In the genomic region with DNA sequence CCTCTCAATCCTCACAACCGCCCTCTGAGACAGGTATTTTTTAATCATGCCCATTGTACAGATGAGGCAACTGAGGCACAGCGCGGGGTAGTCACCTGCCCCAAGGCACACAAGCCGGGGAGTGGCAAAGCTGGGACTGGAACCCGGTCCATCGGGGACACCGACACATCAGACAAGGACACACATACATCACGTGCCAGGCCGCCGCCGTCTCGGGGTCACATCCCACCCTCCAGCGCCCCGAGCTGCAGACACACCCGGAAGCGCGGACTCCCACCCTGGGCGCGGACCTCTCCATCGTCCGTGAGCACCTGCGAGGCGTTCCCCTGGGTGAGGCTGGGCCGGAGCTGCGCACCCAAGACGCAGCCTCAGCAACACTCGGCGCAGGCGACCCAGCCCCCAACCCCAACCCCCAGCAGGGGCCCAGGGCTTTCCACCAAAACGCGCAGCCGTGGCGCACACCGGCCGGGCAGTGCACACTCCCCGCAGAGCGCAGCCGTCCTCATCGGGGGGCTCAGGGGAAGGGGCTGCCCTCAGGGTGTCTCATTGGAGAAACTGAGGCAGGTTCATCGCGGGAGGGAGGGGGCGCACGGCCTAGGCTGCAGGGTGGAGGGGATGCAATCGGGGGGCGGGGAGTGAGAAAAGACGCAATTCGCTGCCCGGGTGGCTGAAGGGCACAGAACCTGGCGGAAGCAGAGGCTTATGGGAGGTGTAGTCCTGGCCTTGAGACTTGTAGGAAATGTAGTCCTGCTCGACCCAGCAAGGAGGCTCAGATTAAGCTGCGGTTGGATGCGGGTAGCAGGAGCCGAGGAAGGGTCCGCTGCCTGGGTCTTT, we compare ENCODE assay signal across 8 cellular contexts. TPM values are rescaled to one million over a fixed set of nuclear protein-coding genes. Genes with fewer than 3 reads are reported as not detected.
A peak's percentile ranks its signal among the peaks of the same experiment; 100 is the strongest.
DNase-seq lines count a peak whose midpoint lies in the region; ATAC-seq, FAIRE-seq and TF ChIP-seq lines count a peak whose summit lies in the region.

No MANE protein-coding gene starts in this region.

- TF ChIP-seq EP300 in K562 (IDR thresholded peaks at IDR 0.05; ENCODE audit: low read length): no peak

- H3K27me3 ChIP-seq in K562 (ENCODE audit: control insufficient read depth in 2 of 2, insufficient read depth in 2 of 2, low read length in 2 of 2) (peaks cover 7 to 22% of the 10 kb centered on the region in 2 experiments; a peak in 3 of 5 replicates), skeletal muscle satellite cell (ENCODE audit: control insufficient read depth, insufficient read depth, low read length) (peaks cover 53% of the 10 kb centered on the region)

- CTCF ChIA-PET in K562 (lab: Yijun Ruan, JAX; ENCODE audit: low intra/inter-chr PET ratio): interaction anchor here (0.6 kb wide), 1 partner anchor 76 kb away, joined by 3 read pairs; no protein-coding TSS in a partner anchor

- H3K36me3 ChIP-seq in K562 (ENCODE audit: control insufficient read depth, insufficient read depth, low read length) (no peaks in the 10 kb centered on the region), skeletal muscle satellite cell (ENCODE audit: insufficient read depth, low read length) (no peaks in the 10 kb centered on the region)

- ATAC-seq in GM19372 (IDR thresholded peaks at IDR 0.05; ENCODE audit: low read depth, unreplicated experiment): peak; percentile 61
- peak; percentile 91 for ATAC-seq in K562

- in situ Hi-C loops in K562 (cut with MboI): no loop called here

- no peak overlapping the region for H3K27ac ChIP-seq in K562 (ENCODE audit: extremely low read depth, low read depth, low read length)

- no peaks in the 10 kb centered on the region for H3K9me3 ChIP-seq in K562 (replicated peaks; ENCODE audit: control insufficient read depth, insufficient read depth, low read depth, low read length)
- H3K9me3 ChIP-seq in iPS-18c (ENCODE audit: control insufficient read depth, insufficient read depth, low read length): no peaks in the 10 kb centered on the region
- no peaks in the 10 kb centered on the region for H3K9me3 ChIP-seq in skeletal muscle satellite cell (replicated peaks; ENCODE audit: low read length)

- H3K4me3 ChIP-seq in AG09309 (ENCODE audit: control insufficient read depth, low read depth, low read length) (peak overlapping the region; percentile 53), K562 (peak overlapping the region; percentile 61), iPS-18c (ENCODE audit: insufficient read depth, low read depth, low read length) (peak overlapping the region; percentile 81), skeletal muscle satellite cell (ENCODE audit: low read length) (peak overlapping the region; percentile 71)

- peaks cover 0 to 44% of the 10 kb centered on the region in 2 experiments; a peak in 3 of 5 replicates for H3K4me1 ChIP-seq in K562 (replicated peaks in 1 of 2; ENCODE audit: control insufficient read depth in 2 of 2, insufficient read depth in 2 of 2, low read length in 2 of 2)
- H3K4me1 ChIP-seq in skeletal muscle satellite cell (ENCODE audit: control insufficient read depth, insufficient read depth, low read length): peaks cover 8% of the 10 kb centered on the region

- TF ChIP-seq POLR2A in K562 (conservative IDR thresholded peaks at IDR 0.05): no peak

- peak overlapping the region; percentile 94 for H2AFZ ChIP-seq in K562 (ENCODE audit: low read depth, low read length)

- no peak for TF ChIP-seq RAD21 in K562 (CRISPR knock-in tag; conservative IDR thresholded peaks at IDR 0.05 in 1 of 2, IDR thresholded peaks at IDR 0.05 in 1 of 2)

- H3K79me2 ChIP-seq in K562 (ENCODE audit: control insufficient read depth, insufficient read depth, low read length): no peaks in the 10 kb centered on the region

- no peaks in the 10 kb centered on the region for H3K9me1 ChIP-seq in K562 (ENCODE audit: control insufficient read depth, insufficient read depth, low read length)

- FAIRE-seq in K562 (lab: Jason Lieb, UNC): peak; percentile 97

- WGBS in K562 (ENCODE audit: insufficient coverage, low coverage, missing lambda C conversion rate): 2% methylated on average over 45 of the region's 54 CpGs

- peaks cover 8% of the 10 kb centered on the region; the same call in 1 of the 2 replicates for H4K20me1 ChIP-seq in K562 (replicated peaks; ENCODE audit: control insufficient read depth, insufficient read depth, low read length)

- intact Hi-C loops in K562 (cut with micrococcal nuclease): no loop called here

- POLR2A ChIA-PET in K562 (lab: Yijun Ruan, JAX): interaction anchor here (0.5 to 1.2 kb wide), 10 partner anchors 17 to 1131 kb away, joined by 3 to 5 read pairs (median 3); no protein-coding TSS in a partner anchor

- peak overlapping the region; percentile 84 for H3K4me2 ChIP-seq in K562 (ENCODE audit: insufficient read depth, low read length)
- peak overlapping the region; percentile 88 for H3K4me2 ChIP-seq in skeletal muscle satellite cell (ENCODE audit: low read length)

- TF ChIP-seq CTCF in AG09309 (IDR thresholded peaks at IDR 0.05; ENCODE audit: control insufficient read depth, insufficient read depth, low read depth, low read length, missing control alignments) (no peak), K562 (IDR thresholded peaks at IDR 0.05 in 2 of 3, conservative IDR thresholded peaks at IDR 0.05 in 1 of 3; ENCODE audit: insufficient read depth in 2 of 3, low read depth in 1 of 3, low read length in 3 of 3) (no peak)

- BruUV-seq in K562 (replicated peaks; lab: Mats Ljungman, UMichigan): no TSS peak

- peak; percentile 8 for DNase-seq in AG09309 (ENCODE audit: low read depth)
- DNase-seq in NCI-H1930 (lab: John Stamatoyannopoulos, UW): peak; percentile 82 to 86
- peak; percentile 60 for DNase-seq in T-helper 9 cell
- DNase-seq in K562 (ENCODE audit: extremely low read depth in 1 of 4, low spot score in 3 of 4): peak; percentile 67 to 75 (median 68)
- no peak for DNase-seq in NCI-H1048 (lab: John Stamatoyannopoulos, UW)

- H3K9ac ChIP-seq in K562 (ENCODE audit: insufficient read depth in 1 of 2, low read depth in 2 of 2, low read length in 2 of 2) (peak overlapping the region; percentile 5 to 89; a peak in 3 of 4 replicates), skeletal muscle satellite cell (ENCODE audit: low read depth, low read length) (no peak overlapping the region)

RNA-seq across cellular contexts. Expression of a gene that starts 1.9 kb away (rescaled TPM):
- 1.5 and 3.5 TPM in 2 replicates for total RNA-seq in K562 (2011; cell fraction: chromatin; rRNA removed; ENCODE audit: low replicate concordance)
- total RNA-seq in K562 (2011; cell fraction: nucleolus; rRNA removed): 3.8 and 4.1 TPM in 2 replicates
- 1.5 and 2.4 TPM in 2 replicates for total RNA-seq in K562 (2011; cell fraction: nucleoplasm; rRNA removed)
- total RNA-seq in K562 (2014; rRNA removed) (4.9 and 5.1 TPM in 2 replicates), K562 (2014; rRNA removed; fragmentation: Illumina TruSeq; extraction: Trizol) (0.45 and 0.76 TPM in 2 replicates), K562 (2015; rRNA removed; fragmentation: Illumina TruSeq; extraction: Trizol) (2.0 and 2.5 TPM in 2 replicates), K562 (2021) (10.2 and 12.3 TPM in 2 replicates)
- polyA plus RNA-seq in K562 (2011; rRNA removed) (0.35 and 0.66 TPM in 2 replicates), K562 (2014; fragmentation: Illumina TruSeq; extraction: Trizol) (1.1 and 2.1 TPM in 2 replicates), K562 (2014; fragmentation: Nextera tagmentation; extraction: Ambion mirVana) (not detected), K562 (2014; rRNA removed) (2.8 and 3.3 TPM in 2 replicates)
- 0.53 and 1.7 TPM in 2 replicates for polyA plus RNA-seq in K562 (2011; cell fraction: cytosol; rRNA removed)
- 1.5 and 2.7 TPM in 2 replicates for polyA plus RNA-seq in K562 (2011; cell fraction: nucleus; rRNA removed)
- 3.7 and 4.7 TPM in 2 replicates for polyA plus RNA-seq in K562 (2012)
- polyA minus RNA-seq in K562 (2011; rRNA and poly(A)+ RNA removed): 0.14 and 0.15 TPM in 2 replicates
- 2.3 and 3.2 TPM in 2 replicates for polyA minus RNA-seq in K562 (2011; cell fraction: cytosol; rRNA and poly(A)+ RNA removed)
- polyA minus RNA-seq in K562 (2011; cell fraction: nucleus; rRNA and poly(A)+ RNA removed): 1.1 and 1.2 TPM in 2 replicates
- total RNA-seq in skeletal muscle satellite cell (2012; rRNA removed): 0.22 and 0.51 TPM in 2 replicates

RNA-seq across cellular contexts. Expression of a gene that starts 38.5 kb away (rescaled TPM):
- total RNA-seq in K562 (2011; cell fraction: chromatin; rRNA removed; ENCODE audit: low replicate concordance): not detected in 2 replicates
- not detected in 2 replicates for total RNA-seq in K562 (2011; cell fraction: nucleolus; rRNA removed)
- total RNA-seq in K562 (2011; cell fraction: nucleoplasm; rRNA removed): 0.37 TPM in 1 of 2 replicates, not detected in the other
- total RNA-seq in K562 (2014; rRNA removed): 0.37 and 0.54 TPM in 2 replicates
- 0.22 TPM in 1 of 2 replicates, not detected in the other for total RNA-seq in K562 (2014; rRNA removed; fragmentation: Illumina TruSeq; extraction: Trizol)
- total RNA-seq in K562 (2015; rRNA removed; fragmentation: Illumina TruSeq; extraction: Trizol): 0.26 TPM in 1 of 2 replicates, not detected in the other
- 0.42 and 0.62 TPM in 2 replicates for total RNA-seq in K562 (2021)
- 0.38 and 0.46 TPM in 2 replicates for polyA plus RNA-seq in K562 (2011; rRNA removed)
- 0.37 and 1.5 TPM in 2 replicates for polyA plus RNA-seq in K562 (2011; cell fraction: cytosol; rRNA removed)
- polyA plus RNA-seq in K562 (2011; cell fraction: nucleus; rRNA removed): 0.10 and 0.14 TPM in 2 replicates
- polyA plus RNA-seq in K562 (2012): 0.53 and 1.2 TPM in 2 replicates
- 0.09 and 0.28 TPM in 2 replicates for polyA plus RNA-seq in K562 (2014; fragmentation: Illumina TruSeq; extraction: Trizol)
- under 1 TPM in 1 of 2 experiments, not detected in 1; 0.14 TPM for polyA plus RNA-seq in K562 (2014; fragmentation: Nextera tagmentation; extraction: Ambion mirVana)
- polyA plus RNA-seq in K562 (2014; rRNA removed): 0.11 and 0.32 TPM in 2 replicates
- 0.30 TPM in 1 of 2 replicates, not detected in the other for polyA minus RNA-seq in K562 (2011; rRNA and poly(A)+ RNA removed)
- not detected in 2 replicates for polyA minus RNA-seq in K562 (2011; cell fraction: cytosol; rRNA and poly(A)+ RNA removed)
- polyA minus RNA-seq in K562 (2011; cell fraction: nucleus; rRNA and poly(A)+ RNA removed): not detected in 2 replicates
- not detected in 2 replicates for total RNA-seq in skeletal muscle satellite cell (2012; rRNA removed)

RNA-seq across cellular contexts. Expression of a gene that starts 44.3 kb away (rescaled TPM):
- 79.5 and 196 TPM in 2 replicates for total RNA-seq in K562 (2011; cell fraction: chromatin; rRNA removed; ENCODE audit: low replicate concordance)
- total RNA-seq in K562 (2011; cell fraction: nucleolus; rRNA removed): 87.7 and 88.8 TPM in 2 replicates
- total RNA-seq in K562 (2011; cell fraction: nucleoplasm; rRNA removed): 87.0 and 108 TPM in 2 replicates
- total RNA-seq in K562 (2014; rRNA removed) (31.8 and 34.9 TPM in 2 replicates), K562 (2014; rRNA removed; fragmentation: Illumina TruSeq; extraction: Trizol) (14.7 and 15.9 TPM in 2 replicates), K562 (2015; rRNA removed; fragmentation: Illumina TruSeq; extraction: Trizol) (19.3 and 20.3 TPM in 2 replicates), K562 (2021) (37.8 and 43.8 TPM in 2 replicates)
- polyA plus RNA-seq in K562 (2011; rRNA removed) (23.8 and 34.3 TPM in 2 replicates), K562 (2014; fragmentation: Illumina TruSeq; extraction: Trizol) (31.5 and 33.7 TPM in 2 replicates), K562 (2014; fragmentation: Nextera tagmentation; extraction: Ambion mirVana) (1 to 10 TPM; 1.8 to 4.0 TPM), K562 (2014; rRNA removed) (38.1 and 45.2 TPM in 2 replicates)
- polyA plus RNA-seq in K562 (2011; cell fraction: cytosol; rRNA removed): 28.3 and 30.8 TPM in 2 replicates
- 96.2 and 120 TPM in 2 replicates for polyA plus RNA-seq in K562 (2011; cell fraction: nucleus; rRNA removed)
- 34.7 and 66.7 TPM in 2 replicates for polyA plus RNA-seq in K562 (2012)
- polyA minus RNA-seq in K562 (2011; rRNA and poly(A)+ RNA removed): 22.5 and 23.2 TPM in 2 replicates
- polyA minus RNA-seq in K562 (2011; cell fraction: cytosol; rRNA and poly(A)+ RNA removed): 13.0 and 20.7 TPM in 2 replicates
- polyA minus RNA-seq in K562 (2011; cell fraction: nucleus; rRNA and poly(A)+ RNA removed): 33.0 and 46.9 TPM in 2 replicates
- 21.5 and 23.8 TPM in 2 replicates for total RNA-seq in skeletal muscle satellite cell (2012; rRNA removed)

RNA-seq across cellular contexts. Expression of a gene that starts 58.1 kb away (rescaled TPM):
- total RNA-seq in K562 (2011; cell fraction: chromatin; rRNA removed; ENCODE audit: low replicate concordance): 5.6 and 11.8 TPM in 2 replicates
- total RNA-seq in K562 (2011; cell fraction: nucleolus; rRNA removed): 6.8 and 8.0 TPM in 2 replicates
- total RNA-seq in K562 (2011; cell fraction: nucleoplasm; rRNA removed): 6.1 and 6.6 TPM in 2 replicates
- 0.18 and 0.41 TPM in 2 replicates for total RNA-seq in K562 (2014; rRNA removed)
- total RNA-seq in K562 (2014; rRNA removed; fragmentation: Illumina TruSeq; extraction: Trizol): 0.45 and 0.47 TPM in 2 replicates
- total RNA-seq in K562 (2015; rRNA removed; fragmentation: Illumina TruSeq; extraction: Trizol): 0.76 and 0.94 TPM in 2 replicates
- total RNA-seq in K562 (2021): 1.4 and 1.6 TPM in 2 replicates
- polyA plus RNA-seq in K562 (2011; rRNA removed): 0.54 and 0.74 TPM in 2 replicates
- polyA plus RNA-seq in K562 (2011; cell fraction: cytosol; rRNA removed): 0.37 and 0.38 TPM in 2 replicates
- 2.4 and 2.6 TPM in 2 replicates for polyA plus RNA-seq in K562 (2011; cell fraction: nucleus; rRNA removed)
- polyA plus RNA-seq in K562 (2012): 0.52 and 0.83 TPM in 2 replicates
- polyA plus RNA-seq in K562 (2014; fragmentation: Illumina TruSeq; extraction: Trizol): 0.46 and 0.49 TPM in 2 replicates
- under 1 TPM; 0.15 to 0.38 TPM for polyA plus RNA-seq in K562 (2014; fragmentation: Nextera tagmentation; extraction: Ambion mirVana)
- 0.59 and 1.2 TPM in 2 replicates for polyA plus RNA-seq in K562 (2014; rRNA removed)
- 0.91 and 1.2 TPM in 2 replicates for polyA minus RNA-seq in K562 (2011; rRNA and poly(A)+ RNA removed)
- polyA minus RNA-seq in K562 (2011; cell fraction: cytosol; rRNA and poly(A)+ RNA removed): 1.0 and 1.3 TPM in 2 replicates
- 0.89 and 1.3 TPM in 2 replicates for polyA minus RNA-seq in K562 (2011; cell fraction: nucleus; rRNA and poly(A)+ RNA removed)
- total RNA-seq in skeletal muscle satellite cell (2012; rRNA removed): 0.44 and 0.76 TPM in 2 replicates
